ENCODE assay signal across 19 cellular contexts in genomic region chr1:94803106-94803505, GRCh38. TPM values are rescaled to one million over a fixed set of nuclear protein-coding genes. Genes with fewer than 3 reads are reported as not detected.
DNase-seq lines count a peak whose midpoint lies in the region; ATAC-seq and TF ChIP-seq lines count a peak whose summit lies in the region.
"Had no signal": no experiment of that assay in that cellular context is flagged by ENCODE, and none has a peak within 500 bp of the region (broad histone marks: within the 10 kb centered on the region; RNA-seq: fewer than 3 reads in every experiment).

No MANE protein-coding gene starts in this region.

- no peaks in the 10 kb centered on the region for H3K9me3 Mint-ChIP-seq in Calu3 (ENCODE audit: low read depth, unreplicated experiment)
- H3K9me3 Mint-ChIP-seq in GM23338: no peaks in the 10 kb centered on the region
- H3K9me3 Mint-ChIP-seq: naive thymus-derived CD8-positive, alpha-beta T cell; stimulated activated naive CD8-positive, alpha-beta T cell treated with anti-CD3 and anti-CD28 coated beads, Interleukin-15, amount 100 ng/mL, for 72 hours had no signal

- H3K79me2 ChIP-seq in GM23338 (replicated peaks; ENCODE audit: insufficient read depth): no peaks in the 10 kb centered on the region

- no peaks in the 10 kb centered on the region for H3K36me3 ChIP-seq in SJCRH30
- no peaks in the 10 kb centered on the region for H3K36me3 ChIP-seq in sigmoid colon
- no peaks in the 10 kb centered on the region for H3K36me3 ChIP-seq in GM23338 (ENCODE audit: insufficient read depth)
- H3K36me3 ChIP-seq: MG63 had no signal

- intact Hi-C loops in Calu3 (cut with micrococcal nuclease; ENCODE audit: unreplicated experiment) (loop anchor here (5.0 kb wide), 3 partner anchors 156 to 201 kb away; no protein-coding TSS in a partner anchor), sigmoid colon (cut with DNase I) (loop anchor here (5.0 to 10.0 kb wide), 2 partner anchors 261 to 388 kb away; partner anchors contain the start of genes ABCD3 and F3)

- no peak overlapping the region for H3K4me2 ChIP-seq in GM23338

- H3K27me3 ChIP-seq in SJCRH30: no peaks in the 10 kb centered on the region
- H3K27me3 ChIP-seq in sigmoid colon: no peaks in the 10 kb centered on the region
- H3K27me3 ChIP-seq in GM23338 (ENCODE audit: insufficient read depth): no peaks in the 10 kb centered on the region
- H3K27me3 ChIP-seq: MG63 had no signal

- H3F3A ChIP-seq in GM23338 (replicated peaks; ENCODE audit: low read depth): no peaks in the 10 kb centered on the region

- no peaks in the 10 kb centered on the region for H4K20me1 ChIP-seq in GM23338 (replicated peaks; ENCODE audit: insufficient read depth)

- H3K4me1 Mint-ChIP-seq in Calu3 (ENCODE audit: low read depth, unreplicated experiment): peaks cover 65% of the 10 kb centered on the region
- H3K4me1 Mint-ChIP-seq in GM23338: peaks cover 30% of the 10 kb centered on the region

- H2AFZ ChIP-seq in GM23338: no peak overlapping the region

- H3K9me3 ChIP-seq in SJCRH30 (replicated peaks) (no peaks in the 10 kb centered on the region), sigmoid colon (no peaks in the 10 kb centered on the region)
- H3K9me3 ChIP-seq: MG63, psoas muscle had no signal

- TF ChIP-seq POLR2A in sigmoid colon (IDR thresholded peaks at IDR 0.05): no peak

- H3K9me2 ChIP-seq in GM23338 (ENCODE audit: insufficient read depth): no peaks in the 10 kb centered on the region

- H3K27ac Mint-ChIP-seq in Calu3 (ENCODE audit: unreplicated experiment) (peak overlapping the region; percentile 80), GM23338 (no peak overlapping the region)
- H3K27ac Mint-ChIP-seq: activated CD4-positive, alpha-beta T cell treated with anti-CD3 and anti-CD28 coated beads for 36 hours; stimulated activated naive CD8-positive, alpha-beta T cell treated with anti-CD3 and anti-CD28 coated beads, Interleukin-15, amount 100 ng/mL, for 72 hours had no signal

- TF ChIP-seq CTCF in Calu3 (IDR thresholded peaks at IDR 0.05; ENCODE audit: unreplicated experiment) (no peak), sigmoid colon (IDR thresholded peaks at IDR 0.05) (no peak), GM23338 (conservative IDR thresholded peaks at IDR 0.05; ENCODE audit: low read depth in 2 of 2) (no peak)

- BruUV-seq in Calu3 (replicated peaks; lab: Mats Ljungman, UMichigan): no TSS peak

- H3K4me3 Mint-ChIP-seq in Calu3 (ENCODE audit: low read depth, unreplicated experiment) (no peak overlapping the region), GM23338 (no peak overlapping the region)
- H3K4me3 Mint-ChIP-seq: activated CD4-positive, alpha-beta T cell treated with anti-CD3 and anti-CD28 coated beads for 36 hours; naive thymus-derived CD8-positive, alpha-beta T cell; stimulated activated naive CD8-positive, alpha-beta T cell treated with anti-CD3 and anti-CD28 coated beads, Interleukin-15, amount 100 ng/mL, for 72 hours had no signal

- DNase-seq in Calu3 (no peak), SJCRH30 (peak; percentile 82 to 89), globus pallidus (ENCODE audit: low spot score) (peak; percentile 49), sigmoid colon (no peak), NCI-H1048 (lab: John Stamatoyannopoulos, UW) (no peak), GM23338 (ENCODE audit: low spot score) (no peak)
- DNase-seq: activated CD4-positive, alpha-beta T cell treated with anti-CD3 and anti-CD28 coated beads for 36 hours; activated effector memory CD4-positive, alpha-beta T cell treated with anti-CD3 and anti-CD28 coated beads, Interleukin-2, amount 50 U/mL, for 16 hours; COR-L47; naive thymus-derived CD8-positive, alpha-beta T cell; NCI-H2081 treated with DMSO at 0.1 percent for 48 hours; NCI-H524 treated with DMSO at 0.1 percent for 48 hours; OCI-M1; psoas muscle; stimulated activated naive CD8-positive, alpha-beta T cell treated with anti-CD3 and anti-CD28 coated beads, Interleukin-15, amount 100 ng/mL, for 72 hours had no signal

- H3K4me3 ChIP-seq in SJCRH30 (no peak overlapping the region), sigmoid colon (no peak overlapping the region), GM23338 (no peak overlapping the region)
- H3K4me3 ChIP-seq: lung, MG63, psoas muscle had no signal

- 19 to 58% methylated on average over 3 of the region's 3 CpGs for WGBS in sigmoid colon, 2 donors

- H3K27ac ChIP-seq in SJCRH30 (peak overlapping the region; percentile 94), sigmoid colon (peak overlapping the region; percentile 74 to 81 (median 80)), GM23338 (ENCODE audit: low read depth) (no peak overlapping the region)
- H3K27ac ChIP-seq: psoas muscle had no signal

- CTCF ChIA-PET in Calu3 (lab: Charles Lee): interaction anchor here (0.7 to 3.8 kb wide), 8 partner anchors 15 to 322 kb away, joined by 3 to 18 read pairs (median 4); no protein-coding TSS in a partner anchor

- H3K4me1 ChIP-seq in SJCRH30: peaks cover 31% of the 10 kb centered on the region
- H3K4me1 ChIP-seq in sigmoid colon: peaks cover 0 to 36% (median 32%) of the 10 kb centered on the region in 4 donors
- H3K4me1 ChIP-seq in GM23338 (ENCODE audit: insufficient read depth): peaks cover 19% of the 10 kb centered on the region; the same call in 1 of the 2 replicates

- ATAC-seq in HG03565 (IDR thresholded peaks at IDR 0.05; ENCODE audit: unreplicated experiment) (no peak), GM19324 (IDR thresholded peaks at IDR 0.05; ENCODE audit: low FRiP score, unreplicated experiment) (no peak), GM23338 (no peak)
- ATAC-seq: activated CD4-positive, alpha-beta T cell treated with anti-CD3 and anti-CD28 coated beads for 36 hours; naive thymus-derived CD8-positive, alpha-beta T cell had no signal

- no peaks in the 10 kb centered on the region for H3K27me3 Mint-ChIP-seq in Calu3 (ENCODE audit: unreplicated experiment)
- peaks cover 4% of the 10 kb centered on the region for H3K27me3 Mint-ChIP-seq in GM23338 (ENCODE audit: insufficient read depth, low read depth, poor library complexity)

- H3K36me3 Mint-ChIP-seq in Calu3 (ENCODE audit: insufficient read depth, unreplicated experiment) (no peaks in the 10 kb centered on the region), GM23338 (ENCODE audit: low read depth) (no peaks in the 10 kb centered on the region)
- H3K36me3 Mint-ChIP-seq: naive thymus-derived CD8-positive, alpha-beta T cell had no signal

- TF ChIP-seq EP300 in sigmoid colon (IDR thresholded peaks at IDR 0.05): no peak

TF ChIP-seq in GM23338, 12 proteins besides CTCF, POLR2A, EP300 and RAD21 (continues in another document):
- no peak for TF ChIP-seq ZNF331 (CRISPR knock-in tag; IDR thresholded peaks at IDR 0.05; ENCODE audit: low read depth)
- no peak for TF ChIP-seq ETS1 (IDR thresholded peaks at IDR 0.05)
- TF ChIP-seq JUNB (IDR thresholded peaks at IDR 0.05; ENCODE audit: unreplicated experiment): no peak
- no peak for TF ChIP-seq EZH2phosphoT487 (IDR thresholded peaks at IDR 0.05; ENCODE audit: unreplicated experiment)
- no peak for TF ChIP-seq REST (IDR thresholded peaks at IDR 0.05; ENCODE audit: unreplicated experiment)

RNA-seq across cellular contexts. Expression of gene SLC44A3, which starts 17.1 kb away (rescaled TPM):
- 32.0 and 34.5 TPM in 2 replicates for total RNA-seq in Calu3 (2022)
- total RNA-seq in SJCRH30 (2014; rRNA removed; shearing (Covaris generic)): 0.10 TPM in 1 of 2 replicates, not detected in the other
- total RNA-seq in sigmoid colon: 1 to 10 TPM; 1.2 to 4.7 (median 2.2) TPM
- 10 to 100 TPM; 12.5 to 28.5 (median 18.6) TPM for polyA plus RNA-seq in sigmoid colon
- total RNA-seq in GM23338 (2014; rRNA removed; shearing (Covaris generic)): 2.9 and 6.8 TPM in 2 replicates
- polyA plus RNA-seq in GM23338 (2016; fragmentation: Nextera tagmentation; extraction: Ambion mirVana): 4.0 and 4.5 TPM in 2 replicates
- total RNA-seq: activated CD4-positive, alpha-beta T cell treated with anti-CD3 and anti-CD28 coated beads for 36 hours; naive thymus-derived CD8-positive, alpha-beta T cell had no signal
- polyA plus RNA-seq: naive thymus-derived CD8-positive, alpha-beta T cell had no signal

Comparison
In these comparisons a context has a peak if more than half of its experiments do, and no peak if none do; other contexts are left out.
1. DNase-seq: peak in SJCRH30 (2 of 2) and globus pallidus (single experiment); none in Calu3 (single experiment), sigmoid colon (single experiment), NCI-H1048 (single experiment) and GM23338 (single experiment).